1 cellular context compared by ENCODE assay signal in genomic region chr11:108498046-108498815, GRCh38.
TF ChIP-seq lines count a peak whose summit lies in the region.

A gene with protein sequence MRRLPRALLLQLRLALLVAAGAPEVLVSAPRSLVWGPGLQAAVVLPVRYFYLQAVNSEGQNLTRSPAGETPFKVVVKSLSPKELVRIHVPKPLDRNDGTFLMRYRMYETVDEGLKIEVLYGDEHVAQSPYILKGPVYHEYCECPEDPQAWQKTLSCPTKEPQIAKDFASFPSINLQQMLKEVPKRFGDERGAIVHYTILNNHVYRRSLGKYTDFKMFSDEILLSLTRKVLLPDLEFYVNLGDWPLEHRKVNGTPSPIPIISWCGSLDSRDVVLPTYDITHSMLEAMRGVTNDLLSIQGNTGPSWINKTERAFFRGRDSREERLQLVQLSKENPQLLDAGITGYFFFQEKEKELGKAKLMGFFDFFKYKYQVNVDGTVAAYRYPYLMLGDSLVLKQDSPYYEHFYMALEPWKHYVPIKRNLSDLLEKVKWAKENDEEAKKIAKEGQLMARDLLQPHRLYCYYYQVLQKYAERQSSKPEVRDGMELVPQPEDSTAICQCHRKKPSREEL (minus strand): TSS chr11:108498384. CDS start chr11:108498366, 18 bp downstream.

TF ChIP-seq in HepG2, 621 proteins besides CTCF, POLR2A, EP300 and RAD21 (continued from another document and continues in another):
- TF ChIP-seq ZNF101 (CRISPR knock-in tag; IDR thresholded peaks at IDR 0.05; ENCODE audit: borderline replicate concordance, low read depth) (no peak), ISL2 (CRISPR knock-in tag; IDR thresholded peaks at IDR 0.05) (no peak), CREB3 (CRISPR knock-in tag; IDR thresholded peaks at IDR 0.05) (no peak; the same call in 1 of the 2 replicates), JUN (CRISPR knock-in tag; IDR thresholded peaks at IDR 0.05) (no peak), ATAD3A (CRISPR knock-in tag; IDR thresholded peaks at IDR 0.05) (no peak), ZNF720 (CRISPR knock-in tag; IDR thresholded peaks at IDR 0.05) (no peak), MTF1 (CRISPR knock-in tag; IDR thresholded peaks at IDR 0.05) (no peak), MAFF (IDR thresholded peaks at IDR 0.05; ENCODE audit: low read depth, low read length) (no peak), PHB2 (IDR thresholded peaks at IDR 0.05; ENCODE audit: partially characterized antibody) (no peak), BATF2 (CRISPR knock-in tag; IDR thresholded peaks at IDR 0.05) (peak; percentile 45; the same call in 1 of the 2 replicates), CCAR2 (optimal IDR thresholded peaks at IDR 0.05; ENCODE audit: low read depth, low read length) (no peak), NR1H2 (CRISPR knock-in tag; IDR thresholded peaks at IDR 0.05; ENCODE audit: borderline replicate concordance, low read depth) (no peak), TFDP2 (CRISPR knock-in tag; IDR thresholded peaks at IDR 0.05) (peak; percentile 98), NCOR1 (IDR thresholded peaks at IDR 0.05; ENCODE audit: borderline replicate concordance, low read length) (no peak), IRX3 (CRISPR knock-in tag; IDR thresholded peaks at IDR 0.05; ENCODE audit: borderline replicate concordance, low read depth) (no peak), ZNF746 (CRISPR knock-in tag; IDR thresholded peaks at IDR 0.05) (no peak; the same call in 1 of the 2 replicates), ZNF121 (CRISPR knock-in tag; IDR thresholded peaks at IDR 0.05) (peak; percentile 59; the same call in 1 of the 2 replicates), RELA (CRISPR knock-in tag; IDR thresholded peaks at IDR 0.05) (no peak), ZNF143 (CRISPR knock-in tag; IDR thresholded peaks at IDR 0.05) (no peak), SRSF4 (IDR thresholded peaks at IDR 0.05; ENCODE audit: low read depth, low read length, poor library complexity, severe bottlenecking) (no peak), ZNF354B (CRISPR knock-in tag; IDR thresholded peaks at IDR 0.05) (no peak), ZNF160 (CRISPR knock-in tag; IDR thresholded peaks at IDR 0.05) (no peak; the same call in 1 of the 2 replicates), SRY (CRISPR knock-in tag; IDR thresholded peaks at IDR 0.05) (peak; percentile 59; the same call in 1 of the 2 replicates), ZBTB42 (CRISPR knock-in tag; IDR thresholded peaks at IDR 0.05) (no peak), ELF3 (CRISPR knock-in tag; IDR thresholded peaks at IDR 0.05) (no peak; the same call in 1 of the 2 replicates), SETDB1 (CRISPR knock-in tag; IDR thresholded peaks at IDR 0.05; ENCODE audit: borderline replicate concordance) (no peak), CBX5 (CRISPR knock-in tag; IDR thresholded peaks at IDR 0.05; ENCODE audit: borderline replicate concordance) (no peak), HDAC6 (IDR thresholded peaks at IDR 0.05; ENCODE audit: low read depth, low read length) (no peak), PRMT3 (CRISPR knock-in tag; IDR thresholded peaks at IDR 0.05; ENCODE audit: borderline replicate concordance, low read depth) (peak; percentile 43; the same call in 1 of the 2 replicates), ZBTB39 (CRISPR knock-in tag; IDR thresholded peaks at IDR 0.05) (no peak), ZNF816 (CRISPR knock-in tag; IDR thresholded peaks at IDR 0.05; ENCODE audit: borderline replicate concordance) (peak; percentile 82; the same call in 1 of the 2 replicates), FOXA1 (IDR thresholded peaks at IDR 0.05) (no peak), FOXA1 (CRISPR knock-in tag; IDR thresholded peaks at IDR 0.05) (no peak), KLF9 (CRISPR knock-in tag; IDR thresholded peaks at IDR 0.05; ENCODE audit: low read depth) (no peak), TBX2 (CRISPR knock-in tag; IDR thresholded peaks at IDR 0.05; ENCODE audit: borderline replicate concordance) (no peak), ZNF496 (CRISPR knock-in tag; IDR thresholded peaks at IDR 0.05; ENCODE audit: insufficient replicate concordance) (no peak), NFKBIZ (CRISPR knock-in tag; IDR thresholded peaks at IDR 0.05) (no peak), MYC (CRISPR knock-in tag; IDR thresholded peaks at IDR 0.05; ENCODE audit: borderline replicate concordance) (peak; percentile 38), RARA (CRISPR knock-in tag; IDR thresholded peaks at IDR 0.05) (no peak; the same call in 1 of the 2 replicates), SMC3 (IDR thresholded peaks at IDR 0.05; ENCODE audit: low read length) (no peak), FOXA3 (CRISPR knock-in tag; IDR thresholded peaks at IDR 0.05) (no peak), AGO1 (IDR thresholded peaks at IDR 0.05; ENCODE audit: low read depth, low read length, poor library complexity, severe bottlenecking) (no peak), MZF1 (CRISPR knock-in tag; IDR thresholded peaks at IDR 0.05; ENCODE audit: borderline replicate concordance) (no peak)
- TF ChIP-seq, protein P1, sequence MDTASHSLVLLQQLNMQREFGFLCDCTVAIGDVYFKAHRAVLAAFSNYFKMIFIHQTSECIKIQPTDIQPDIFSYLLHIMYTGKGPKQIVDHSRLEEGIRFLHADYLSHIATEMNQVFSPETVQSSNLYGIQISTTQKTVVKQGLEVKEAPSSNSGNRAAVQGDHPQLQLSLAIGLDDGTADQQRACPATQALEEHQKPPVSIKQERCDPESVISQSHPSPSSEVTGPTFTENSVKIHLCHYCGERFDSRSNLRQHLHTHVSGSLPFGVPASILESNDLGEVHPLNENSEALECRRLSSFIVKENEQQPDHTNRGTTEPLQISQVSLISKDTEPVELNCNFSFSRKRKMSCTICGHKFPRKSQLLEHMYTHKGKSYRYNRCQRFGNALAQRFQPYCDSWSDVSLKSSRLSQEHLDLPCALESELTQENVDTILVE (CRISPR knock-in tag; IDR thresholded peaks at IDR 0.05), result no peak
- TF ChIP-seq, protein P2, sequence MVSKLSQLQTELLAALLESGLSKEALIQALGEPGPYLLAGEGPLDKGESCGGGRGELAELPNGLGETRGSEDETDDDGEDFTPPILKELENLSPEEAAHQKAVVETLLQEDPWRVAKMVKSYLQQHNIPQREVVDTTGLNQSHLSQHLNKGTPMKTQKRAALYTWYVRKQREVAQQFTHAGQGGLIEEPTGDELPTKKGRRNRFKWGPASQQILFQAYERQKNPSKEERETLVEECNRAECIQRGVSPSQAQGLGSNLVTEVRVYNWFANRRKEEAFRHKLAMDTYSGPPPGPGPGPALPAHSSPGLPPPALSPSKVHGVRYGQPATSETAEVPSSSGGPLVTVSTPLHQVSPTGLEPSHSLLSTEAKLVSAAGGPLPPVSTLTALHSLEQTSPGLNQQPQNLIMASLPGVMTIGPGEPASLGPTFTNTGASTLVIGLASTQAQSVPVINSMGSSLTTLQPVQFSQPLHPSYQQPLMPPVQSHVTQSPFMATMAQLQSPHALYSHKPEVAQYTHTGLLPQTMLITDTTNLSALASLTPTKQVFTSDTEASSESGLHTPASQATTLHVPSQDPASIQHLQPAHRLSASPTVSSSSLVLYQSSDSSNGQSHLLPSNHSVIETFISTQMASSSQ (IDR thresholded peaks at IDR 0.05; ENCODE audit: low read depth), result no peak
- TF ChIP-seq, protein P2 (CRISPR knock-in tag; IDR thresholded peaks at IDR 0.05; ENCODE audit: borderline replicate concordance), result no peak
- TF ChIP-seq, protein P3, sequence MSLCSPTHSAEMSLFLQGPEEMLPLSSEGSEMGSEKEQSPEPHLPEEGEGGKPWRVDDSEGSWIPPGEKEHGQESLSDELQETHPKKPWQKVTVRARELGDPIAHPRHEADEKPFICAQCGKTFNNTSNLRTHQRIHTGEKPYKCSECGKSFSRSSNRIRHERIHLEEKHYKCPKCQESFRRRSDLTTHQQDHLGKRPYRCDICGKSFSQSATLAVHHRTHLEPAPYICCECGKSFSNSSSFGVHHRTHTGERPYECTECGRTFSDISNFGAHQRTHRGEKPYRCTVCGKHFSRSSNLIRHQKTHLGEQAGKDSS (CRISPR knock-in tag; IDR thresholded peaks at IDR 0.05; ENCODE audit: borderline replicate concordance, low read depth), result no peak
- TF ChIP-seq, protein P4, sequence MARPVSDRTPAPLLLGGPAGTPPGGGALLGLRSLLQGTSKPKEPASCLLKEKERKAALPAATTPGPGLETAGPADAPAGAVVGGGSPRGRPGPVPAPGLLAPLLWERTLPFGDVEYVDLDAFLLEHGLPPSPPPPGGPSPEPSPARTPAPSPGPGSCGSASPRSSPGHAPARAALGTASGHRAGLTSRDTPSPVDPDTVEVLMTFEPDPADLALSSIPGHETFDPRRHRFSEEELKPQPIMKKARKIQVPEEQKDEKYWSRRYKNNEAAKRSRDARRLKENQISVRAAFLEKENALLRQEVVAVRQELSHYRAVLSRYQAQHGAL (CRISPR knock-in tag; IDR thresholded peaks at IDR 0.05; ENCODE audit: not compliant biosample characterization), result peak; percentile 79
- TF ChIP-seq, protein P5, sequence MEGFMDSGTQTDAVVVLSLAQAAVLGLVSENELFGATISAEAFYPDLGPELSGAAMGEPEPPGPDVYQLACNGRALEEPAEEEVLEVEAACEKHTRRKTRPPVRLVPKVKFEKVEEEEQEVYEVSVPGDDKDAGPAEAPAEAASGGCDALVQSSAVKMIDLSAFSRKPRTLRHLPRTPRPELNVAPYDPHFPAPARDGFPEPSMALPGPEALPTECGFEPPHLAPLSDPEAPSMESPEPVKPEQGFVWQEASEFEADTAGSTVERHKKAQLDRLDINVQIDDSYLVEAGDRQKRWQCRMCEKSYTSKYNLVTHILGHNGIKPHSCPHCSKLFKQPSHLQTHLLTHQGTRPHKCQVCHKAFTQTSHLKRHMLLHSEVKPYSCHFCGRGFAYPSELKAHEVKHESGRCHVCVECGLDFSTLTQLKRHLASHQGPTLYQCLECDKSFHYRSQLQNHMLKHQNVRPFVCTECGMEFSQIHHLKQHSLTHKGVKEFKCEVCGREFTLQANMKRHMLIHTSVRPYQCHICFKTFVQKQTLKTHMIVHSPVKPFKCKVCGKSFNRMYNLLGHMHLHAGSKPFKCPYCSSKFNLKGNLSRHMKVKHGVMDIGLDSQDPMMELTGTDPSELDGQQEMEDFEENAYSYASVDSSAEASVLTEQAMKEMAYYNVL (CRISPR knock-in tag; IDR thresholded peaks at IDR 0.05; ENCODE audit: borderline replicate concordance), result 0 out of 2 replicates have a peak, but pooled peaks have one; percentile 15
- TF ChIP-seq, protein P6, sequence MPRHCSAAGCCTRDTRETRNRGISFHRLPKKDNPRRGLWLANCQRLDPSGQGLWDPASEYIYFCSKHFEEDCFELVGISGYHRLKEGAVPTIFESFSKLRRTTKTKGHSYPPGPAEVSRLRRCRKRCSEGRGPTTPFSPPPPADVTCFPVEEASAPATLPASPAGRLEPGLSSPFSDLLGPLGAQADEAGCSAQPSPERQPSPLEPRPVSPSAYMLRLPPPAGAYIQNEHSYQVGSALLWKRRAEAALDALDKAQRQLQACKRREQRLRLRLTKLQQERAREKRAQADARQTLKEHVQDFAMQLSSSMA (CRISPR knock-in tag; IDR thresholded peaks at IDR 0.05), result no peak
- TF ChIP-seq, protein P7, sequence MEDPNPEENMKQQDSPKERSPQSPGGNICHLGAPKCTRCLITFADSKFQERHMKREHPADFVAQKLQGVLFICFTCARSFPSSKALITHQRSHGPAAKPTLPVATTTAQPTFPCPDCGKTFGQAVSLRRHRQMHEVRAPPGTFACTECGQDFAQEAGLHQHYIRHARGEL (CRISPR knock-in tag; IDR thresholded peaks at IDR 0.05), result no peak
